ENCODE assay signal across 23 cellular contexts in the genomic region with DNA sequence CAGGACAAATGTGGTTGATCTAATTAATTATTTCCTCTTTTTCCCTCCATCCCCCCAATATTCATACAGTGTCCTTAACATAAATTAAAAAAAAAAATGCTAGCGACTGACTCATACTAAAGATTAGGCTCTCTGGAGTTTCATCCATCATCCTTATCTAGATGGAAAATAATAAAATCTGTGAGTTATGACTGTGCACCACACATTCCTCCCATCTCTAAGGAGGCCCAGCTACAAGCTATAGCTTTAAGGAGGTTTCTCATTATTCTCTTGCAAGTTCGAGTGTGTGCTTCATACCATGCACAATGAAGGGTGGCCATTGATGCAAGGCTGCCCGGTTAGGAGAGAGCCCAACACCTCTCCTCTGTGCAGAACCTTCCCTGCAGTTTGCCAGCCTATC.
DNase-seq lines count a peak whose midpoint lies in the region; ATAC-seq and TF ChIP-seq lines count a peak whose summit lies in the region.
"Had no signal": no experiment of that assay in that cellular context is flagged by ENCODE, and none has a peak within 500 bp of the region (broad histone marks: within the 10 kb centered on the region; RNA-seq: fewer than 3 reads in every experiment).

No MANE protein-coding gene starts in this region.

- in situ Hi-C loops in GM23248 (cut with MboI): loop anchor here (10.0 to 25.0 kb wide), 2 partner anchors 400 to 622 kb away; no protein-coding TSS in a partner anchor

- H2AFZ ChIP-seq in GM23248: no peak overlapping the region

- H3K4me3 ChIP-seq in GM23248 (peak overlapping the region; percentile 12; the same call in 1 of the 2 replicates), adipocyte (ENCODE audit: low read length) (peak overlapping the region; percentile 1), fibroblast of the aortic adventitia (ENCODE audit: low read depth, low read length) (no peak overlapping the region), skeletal muscle satellite cell (ENCODE audit: low read length) (peak overlapping the region; percentile 26)
- H3K4me3 ChIP-seq: ascending aorta, skin epidermis, suprapubic skin, uterus had no signal

- no peak for TF ChIP-seq CTCF in fibroblast of the aortic adventitia (IDR thresholded peaks at IDR 0.05; ENCODE audit: insufficient read depth, low read length)

- H3K27ac ChIP-seq in GM23248: peak overlapping the region; percentile 68
- H3K27ac ChIP-seq: skin epidermis, suprapubic skin, uterus had no signal

- DNase-seq in GM23248 (peak; percentile 36), adipocyte (ENCODE audit: low read depth) (peak; percentile 26), fibroblast of the aortic adventitia (ENCODE audit: low read depth) (peak; percentile 87), NCI-H1105 treated with DMSO at 0.1 percent for 48 hours (lab: John Stamatoyannopoulos, UW) (no peak), germinal center (ENCODE audit: low spot score) (no peak)
- DNase-seq: activated naive CD4-positive, alpha-beta T cell treated with anti-CD3 and anti-CD28 coated beads, Interleukin-2, amount 50 U/mL, for 16 hours; CD8-positive, alpha-beta T cell; cerebellar nuclear complex; Kasumi-1; left colon; NCI-H1048; NCI-H187 treated with DMSO at 0.1 percent for 48 hours; NCI-H2227 treated with DMSO at 0.1 percent for 48 hours; NCI-H748 treated with DMSO at 0.1 percent for 48 hours; Right ventricle myocardium superior; stimulated activated CD4-positive, alpha-beta T cell treated with anti-CD3 and anti-CD28 coated beads, Interleukin-2, amount 100 ng/mL, for 24 hours; uterus had no signal

- no peaks in the 10 kb centered on the region for H3K79me2 ChIP-seq in GM23248 (ENCODE audit: insufficient read depth)

- no peaks in the 10 kb centered on the region for H3K27me3 ChIP-seq in GM23248 (replicated peaks; ENCODE audit: insufficient read depth)
- peaks cover 6% of the 10 kb centered on the region for H3K27me3 ChIP-seq in adipocyte (replicated peaks; ENCODE audit: control insufficient read depth, insufficient read depth, low read length)
- H3K27me3 ChIP-seq in skeletal muscle satellite cell (ENCODE audit: control insufficient read depth, insufficient read depth, low read length): no peaks in the 10 kb centered on the region
- H3K27me3 ChIP-seq: ascending aorta, suprapubic skin, uterus had no signal

- H3K4me1 ChIP-seq in GM23248 (ENCODE audit: insufficient read depth) (peaks cover 48% of the 10 kb centered on the region), adipocyte (ENCODE audit: control insufficient read depth, insufficient read depth, low read length) (peaks cover 39% of the 10 kb centered on the region), skeletal muscle satellite cell (ENCODE audit: control insufficient read depth, insufficient read depth, low read length) (peaks cover 50% of the 10 kb centered on the region)
- H3K4me1 ChIP-seq: suprapubic skin, uterus had no signal

- H3K36me3 ChIP-seq in GM23248 (ENCODE audit: low read depth) (no peaks in the 10 kb centered on the region), adipocyte (ENCODE audit: control insufficient read depth, insufficient read depth, low read length, severe bottlenecking) (no peaks in the 10 kb centered on the region), skeletal muscle satellite cell (ENCODE audit: insufficient read depth, low read length) (no peaks in the 10 kb centered on the region)
- H3K36me3 ChIP-seq: ascending aorta, suprapubic skin, uterus had no signal

- H3K4me2 ChIP-seq in GM23248 (ENCODE audit: unreplicated experiment): peak overlapping the region; percentile 58
- H3K4me2 ChIP-seq in skeletal muscle satellite cell (ENCODE audit: low read length): peak overlapping the region; percentile 67

- H3F3A ChIP-seq in GM23248 (ENCODE audit: insufficient read depth): peaks cover 45% of the 10 kb centered on the region

- H4K20me1 ChIP-seq in GM23248 (ENCODE audit: insufficient read depth): no peaks in the 10 kb centered on the region

- H3K9ac ChIP-seq in GM23248 (no peak overlapping the region), adipocyte (ENCODE audit: low read length) (no peak overlapping the region), skeletal muscle satellite cell (ENCODE audit: low read depth, low read length) (peak overlapping the region; percentile 42)

- WGBS in GM23248 (ENCODE audit: low coverage in 1 of 2, low lambda C conversion rate in 2 of 2, missing lambda C conversion rate in 2 of 2), 2 experiments: 71 to 80% methylated on average over 3 of the region's 3 CpGs

- H3K9me3 ChIP-seq in GM23248 (ENCODE audit: low read depth) (no peaks in the 10 kb centered on the region), adipocyte (ENCODE audit: control insufficient read depth, low read length) (no peaks in the 10 kb centered on the region), skeletal muscle satellite cell (replicated peaks; ENCODE audit: low read length) (no peaks in the 10 kb centered on the region)
- H3K9me3 ChIP-seq: ascending aorta, suprapubic skin, uterus had no signal

- no peaks in the 10 kb centered on the region for H3K9me2 ChIP-seq in GM23248 (ENCODE audit: insufficient read depth)

- no peak for ATAC-seq in HG03571 (IDR thresholded peaks at IDR 0.05; ENCODE audit: unreplicated experiment)
- ATAC-seq: CD8-positive, alpha-beta T cell; left colon; stimulated activated memory B cell treated with anti-CD40 and anti-IgM and Interleukin-4, amounts not matched to agents 10 μg/mL and 1 μg/mL and 100 μg/mL, for 72 hours had no signal

Comparison
In these comparisons a context has a peak if more than half of its experiments do, and no peak if none do; other contexts are left out.
1. DNase-seq: peak in GM23248 (single experiment), adipocyte (single experiment) and fibroblast of the aortic adventitia (single experiment); none in NCI-H1105 treated with DMSO at 0.1 percent for 48 hours (single experiment) and germinal center (single experiment).